In the genomic region with DNA sequence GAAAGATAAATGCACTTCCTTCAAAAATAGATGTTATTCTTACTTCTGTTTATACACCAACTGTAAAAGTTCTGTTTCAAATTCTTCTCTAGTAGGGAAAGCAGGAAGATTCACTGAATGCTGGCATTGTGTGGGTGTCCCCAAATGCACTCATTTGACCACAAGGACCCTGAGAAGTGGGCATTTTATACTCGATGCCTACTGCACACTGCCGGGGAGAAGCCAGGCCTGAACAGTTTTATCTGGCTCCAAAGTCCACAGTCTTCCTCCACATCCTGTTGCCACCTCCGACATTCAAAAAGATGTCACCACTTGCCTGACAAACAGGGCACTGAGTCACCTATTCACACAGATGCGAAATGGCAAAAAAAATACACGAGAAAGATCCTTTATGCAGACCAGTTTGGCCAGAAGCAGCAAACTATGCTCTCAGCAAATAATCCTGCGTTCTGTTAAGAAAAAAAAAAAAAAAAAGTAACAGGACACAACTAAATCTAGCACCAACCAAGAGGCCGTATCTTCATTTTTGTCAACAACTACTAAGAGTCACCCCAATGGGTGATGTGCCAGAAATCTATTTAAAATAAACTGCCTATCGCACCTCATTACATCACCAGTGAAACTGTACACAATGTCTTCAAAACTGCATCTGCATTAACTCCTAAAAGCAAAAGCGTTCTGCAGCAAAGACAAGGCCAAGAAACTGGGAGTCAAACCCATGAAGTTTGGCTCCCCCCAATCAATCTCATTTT, we compare ENCODE assay signal across 8 cellular contexts. TPM values are rescaled to one million over a fixed set of nuclear protein-coding genes. Genes with fewer than 3 reads are reported as not detected.
DNase-seq lines count a peak whose midpoint lies in the region; ATAC-seq, FAIRE-seq and TF ChIP-seq lines count a peak whose summit lies in the region.

No MANE protein-coding gene starts in this region.

- H3K36me3 ChIP-seq in KOPT-K1 (ENCODE audit: insufficient read depth, low read length) (peaks cover 65% of the 10 kb centered on the region), esophagus squamous epithelium (peaks cover 0 to 13% (median 0%) of the 10 kb centered on the region in 3 donors)

- peak; percentile 70 for DNase-seq in activated CD8-positive, alpha-beta memory T cell treated with anti-CD3 and anti-CD28 coated beads for 24 hours
- DNase-seq in esophagus squamous epithelium (lab: John Stamatoyannopoulos, UW) (no peak), putamen (ENCODE audit: low spot score) (peak; percentile 29), H54 (ENCODE audit: insufficient read length, low spot score) (no peak), NCI-H748 treated with DMSO at 0.1 percent for 48 hours (lab: John Stamatoyannopoulos, UW) (no peak)

- no peak for TF ChIP-seq CTCF in esophagus squamous epithelium (IDR thresholded peaks at IDR 0.05)

- H3K27ac ChIP-seq in KOPT-K1 (ENCODE audit: low read depth, low read length, poor library complexity, severe bottlenecking), result peak overlapping the region; percentile 26
- peak overlapping the region; percentile 86 to 100 (median 100) for H3K27ac ChIP-seq in esophagus squamous epithelium

- H3K4me1 ChIP-seq in esophagus squamous epithelium, result peaks cover 25 to 73% (median 40%) of the 10 kb centered on the region in 3 donors

- intact Hi-C loops in esophagus squamous epithelium (cut with DNase I), result no loop called here

- no peak for FAIRE-seq in H54 (lab: Jason Lieb, UNC)

- H3K9me3 ChIP-seq in KOPT-K1 (ENCODE audit: insufficient read depth, low read length, poor library complexity, severe bottlenecking) (no peaks in the 10 kb centered on the region), esophagus squamous epithelium (no peaks in the 10 kb centered on the region)

- no peaks in the 10 kb centered on the region for H3K27me3 ChIP-seq in esophagus squamous epithelium

- WGBS in esophagus squamous epithelium, 2 donors, result 16 to 28% methylated on average over 8 to 9 of the region's 9 CpGs

- ATAC-seq in HG03196 (IDR thresholded peaks at IDR 0.05; ENCODE audit: unreplicated experiment) (no peak), HG03097 (IDR thresholded peaks at IDR 0.05; ENCODE audit: low FRiP score, unreplicated experiment) (no peak)

- TF ChIP-seq POLR2A in esophagus squamous epithelium (IDR thresholded peaks at IDR 0.05) (no peak), H54 (IDR thresholded peaks at IDR 0.05; ENCODE audit: low read depth, low read length) (no peak)

- H3K4me3 ChIP-seq in esophagus squamous epithelium, result no peak overlapping the region

RNA-seq across cellular contexts. Expression of gene ZC3H4, which starts 6.2 kb away (rescaled TPM):
- total RNA-seq in esophagus squamous epithelium, result 10 to 100 TPM; 16.4 to 26.2 (median 20.1) TPM

RNA-seq across cellular contexts. Expression of gene SAE1, which starts 23.3 kb away (rescaled TPM):
- 10 to 100 TPM; 31.8 to 73.5 (median 62.1) TPM for total RNA-seq in esophagus squamous epithelium

RNA-seq across cellular contexts. Expression of gene TMEM160, which starts 59.0 kb away (rescaled TPM):
- total RNA-seq in esophagus squamous epithelium, result 10 to 100 TPM; 24.8 to 51.4 (median 38.6) TPM

Comparison
In these comparisons a context has a peak if more than half of its experiments do, and no peak if none do; other contexts are left out.
1. DNase-seq: peak in activated CD8-positive, alpha-beta memory T cell treated with anti-CD3 and anti-CD28 coated beads for 24 hours (single experiment) and putamen (single experiment); none in esophagus squamous epithelium (single experiment), H54 (single experiment) and NCI-H748 treated with DMSO at 0.1 percent for 48 hours (single experiment).